Comparison of ENCODE assay signal across 31 cellular contexts in the genomic region with DNA sequence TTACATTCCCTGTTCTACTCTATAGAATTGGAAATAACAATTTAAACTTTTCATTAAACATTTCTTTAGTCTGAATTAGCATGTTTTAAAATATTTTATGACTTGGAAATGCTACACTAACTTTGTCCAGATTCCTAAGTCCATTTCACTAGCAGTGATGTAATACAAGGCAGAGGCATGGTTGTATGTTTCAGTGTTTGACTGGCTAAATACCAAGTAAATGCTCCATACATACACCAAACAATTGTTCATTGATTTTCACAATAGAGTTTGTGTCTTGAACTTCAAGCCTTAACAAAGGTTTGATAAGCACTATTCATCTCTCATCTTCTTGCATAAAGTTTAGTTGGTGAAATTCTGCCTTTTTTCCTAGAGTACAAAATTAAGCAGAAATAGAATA. TPM values are rescaled to one million over a fixed set of nuclear protein-coding genes. Genes with fewer than 3 reads are reported as not detected.
DNase-seq lines count a peak whose midpoint lies in the region; ATAC-seq and TF ChIP-seq lines count a peak whose summit lies in the region.
"Had no signal": no experiment of that assay in that cellular context is flagged by ENCODE, and none has a peak within 500 bp of the region (broad histone marks: within the 10 kb centered on the region; RNA-seq: fewer than 3 reads in every experiment).

No MANE protein-coding gene starts in this region.

- no peak overlapping the region for H3K27ac ChIP-seq in endodermal cell (ENCODE audit: low read depth, low read length)
- H3K27ac ChIP-seq: ovary, vagina, WERI-Rb-1 had no signal

- TF ChIP-seq CTCF in AG10803 (conservative IDR thresholded peaks at IDR 0.05; ENCODE audit: low read length) (no peak), endodermal cell (conservative IDR thresholded peaks at IDR 0.05) (no peak)

- H3K36me3 Mint-ChIP-seq in stimulated activated memory B cell treated with anti-CD40 and anti-IgM and Interleukin-4, amounts not matched to agents 10 μg/mL and 1 μg/mL and 100 μg/mL, for 72 hours: peaks cover 6% of the 10 kb centered on the region
- H3K36me3 Mint-ChIP-seq in endodermal cell (ENCODE audit: low read depth): no peaks in the 10 kb centered on the region

- DNase-seq in AG10803 (ENCODE audit: low read depth): peak; percentile 47
- peak; percentile 38 for DNase-seq in SK-MEL-5 (ENCODE audit: low read depth, low spot score)
- peak; percentile 57 for DNase-seq in foreskin melanocyte
- peak; percentile 85 for DNase-seq in pons (ENCODE audit: low spot score)
- no peak for DNase-seq in endodermal cell
- DNase-seq: activated CD4-positive, alpha-beta T cell treated with anti-CD3 and anti-CD28 coated beads for 4 hours; activated naive CD4-positive, alpha-beta T cell treated with anti-CD3 and anti-CD28 coated beads, Interleukin-2, amount 50 U/mL, for 16 hours; amniotic stem cell; cerebellar nuclear complex; DMS153; H7; Kasumi-1; MV-4-11; NCI-H146; NCI-H446; NCI-H82; ovary; retina; stimulated activated naive CD8-positive, alpha-beta T cell treated with anti-CD3 and anti-CD28 coated beads, Interleukin-15, Interleukin-2, amounts not matched to agents 100 U/mL and 50 U/mL, for 24 hours; SW 1271; T1000; WERI-Rb-1 had no signal

- H3K4me3 ChIP-seq in AG10803 (ENCODE audit: low read length): no peak overlapping the region
- H3K4me3 ChIP-seq in endodermal cell (ENCODE audit: low read length): no peak overlapping the region
- H3K4me3 ChIP-seq: GM12878, ovary, smooth muscle cell, vagina had no signal

- H3K9me3 ChIP-seq in endodermal cell (ENCODE audit: control insufficient read depth, low read length): no peaks in the 10 kb centered on the region
- H3K9me3 ChIP-seq: ovary, vagina had no signal

- no peaks in the 10 kb centered on the region for H3K27me3 ChIP-seq in endodermal cell (ENCODE audit: control insufficient read depth, insufficient read depth, low read length, poor library complexity, severe bottlenecking)
- H3K27me3 ChIP-seq: ovary, vagina had no signal

- no peaks in the 10 kb centered on the region for H3K27me3 Mint-ChIP-seq in stimulated activated memory B cell treated with anti-CD40 and anti-IgM and Interleukin-4, amounts not matched to agents 10 μg/mL and 1 μg/mL and 100 μg/mL, for 72 hours
- no peaks in the 10 kb centered on the region for H3K27me3 Mint-ChIP-seq in endodermal cell (ENCODE audit: insufficient read depth)
- H3K27me3 Mint-ChIP-seq: brain had no signal

- H3K4me1 ChIP-seq in endodermal cell (ENCODE audit: control insufficient read depth, insufficient read depth, low read length): no peaks in the 10 kb centered on the region
- H3K4me1 ChIP-seq: vagina had no signal

- H3K4me3 Mint-ChIP-seq in stimulated activated memory B cell treated with anti-CD40 and anti-IgM and Interleukin-4, amounts not matched to agents 10 μg/mL and 1 μg/mL and 100 μg/mL, for 72 hours: no peak overlapping the region
- H3K4me3 Mint-ChIP-seq in endodermal cell: no peak overlapping the region
- H3K4me3 Mint-ChIP-seq: brain had no signal

- no peak overlapping the region for H3K27ac Mint-ChIP-seq in stimulated activated memory B cell treated with anti-CD40 and anti-IgM and Interleukin-4, amounts not matched to agents 10 μg/mL and 1 μg/mL and 100 μg/mL, for 72 hours
- H3K27ac Mint-ChIP-seq in endodermal cell: no peak overlapping the region
- H3K27ac Mint-ChIP-seq: activated T-helper 2 cell treated with anti-CD3 and anti-CD28 coated beads, Interferon-gamma antibody, Interleukin-2, Interleukin-4, amounts not matched to agents 10 μg/mL and 5 μg/mL and 100 μg/mL, durations not matched to agents 14 hours and 24 hours and 36 hours; brain had no signal

- H3K36me3 ChIP-seq in endodermal cell (ENCODE audit: control insufficient read depth, insufficient read depth, low read length): no peaks in the 10 kb centered on the region
- H3K36me3 ChIP-seq: ovary, vagina, WERI-Rb-1 had no signal

- ATAC-seq in GM18517 (IDR thresholded peaks at IDR 0.05; ENCODE audit: unreplicated experiment): no peak
- ATAC-seq in stimulated activated memory B cell treated with anti-CD40 and anti-IgM and Interleukin-4, amounts not matched to agents 10 μg/mL and 1 μg/mL and 100 μg/mL, for 72 hours: no peak
- ATAC-seq in GM18907 (IDR thresholded peaks at IDR 0.05; ENCODE audit: unreplicated experiment): no peak
- ATAC-seq: GM12878; HepG2; stimulated activated naive CD8-positive, alpha-beta T cell treated with anti-CD3 and anti-CD28 coated beads, Interleukin-15, Interleukin-2, amounts not matched to agents 100 U/mL and 50 U/mL, for 24 hours had no signal

- H3K9ac ChIP-seq in endodermal cell (ENCODE audit: extremely low read depth, low read length, poor library complexity, severe bottlenecking): no peak overlapping the region

- H3K9me3 Mint-ChIP-seq in stimulated activated memory B cell treated with anti-CD40 and anti-IgM and Interleukin-4, amounts not matched to agents 10 μg/mL and 1 μg/mL and 100 μg/mL, for 72 hours: no peaks in the 10 kb centered on the region
- no peaks in the 10 kb centered on the region for H3K9me3 Mint-ChIP-seq in endodermal cell
- H3K9me3 Mint-ChIP-seq: activated T-helper 2 cell treated with anti-CD3 and anti-CD28 coated beads, Interferon-gamma antibody, Interleukin-2, Interleukin-4, amounts not matched to agents 10 μg/mL and 5 μg/mL and 100 μg/mL, durations not matched to agents 14 hours and 24 hours and 36 hours; brain had no signal

- in situ Hi-C loops in SK-MEL-5 (cut with HindIII; ENCODE audit: low pct_unique_long_range_greater_than_20kb, low sequenced_read_pairs): no loop called here

- H3K4me1 Mint-ChIP-seq in stimulated activated memory B cell treated with anti-CD40 and anti-IgM and Interleukin-4, amounts not matched to agents 10 μg/mL and 1 μg/mL and 100 μg/mL, for 72 hours: peaks cover 16% of the 10 kb centered on the region
- H3K4me1 Mint-ChIP-seq in endodermal cell: peaks cover 4% of the 10 kb centered on the region

RNA-seq across cellular contexts. Expression of a gene that starts 13.5 kb away (rescaled TPM):
- total RNA-seq in SK-MEL-5 (2014; rRNA removed; shearing (Covaris generic)): 27.5 and 32.3 TPM in 2 replicates
- polyA plus RNA-seq in SK-MEL-5 (2015; cell fraction: cytosol; rRNA removed): 19.2 and 33.5 TPM in 2 replicates
- polyA plus RNA-seq in SK-MEL-5 (2015; cell fraction: nucleus; rRNA removed): 250 and 253 TPM in 2 replicates
- total RNA-seq in endodermal cell: 10 to 100 TPM; 51.6 to 57.8 TPM
- 89.5 TPM for polyA plus RNA-seq in endodermal cell (2013, experiment 1 of 2)
- polyA plus RNA-seq in endodermal cell (2013, experiment 2 of 2): 88.8 TPM

RNA-seq across cellular contexts. Expression of a gene that starts 35.6 kb away (rescaled TPM):
- total RNA-seq in SK-MEL-5 (2014; rRNA removed; shearing (Covaris generic)): 934 and 959 TPM in 2 replicates
- 511 and 639 TPM in 2 replicates for polyA plus RNA-seq in SK-MEL-5 (2015; cell fraction: cytosol; rRNA removed)
- polyA plus RNA-seq in SK-MEL-5 (2015; cell fraction: nucleus; rRNA removed): 710 and 851 TPM in 2 replicates
- 1,000 to 10,000 TPM in 1 of 2 donors, 100 to 1,000 TPM in 1; 753 to 1,007 TPM for total RNA-seq in endodermal cell
- polyA plus RNA-seq in endodermal cell (2013, experiment 1 of 2): 784 TPM
- polyA plus RNA-seq in endodermal cell (2013, experiment 2 of 2): 809 TPM
